In genomic region chr12:57342207-57342691, GRCh38 we compare ENCODE assay signal across 8 cellular contexts.
A peak's percentile ranks its signal among the peaks of the same experiment; 100 is the strongest.
DNase-seq lines count a peak whose midpoint lies in the region; ATAC-seq, FAIRE-seq and TF ChIP-seq lines count a peak whose summit lies in the region.

No MANE protein-coding gene starts in this region.

- intact Hi-C loops in Right ventricle myocardium superior (cut with DNase I) (no loop called here), pancreas (cut with DNase I) (no loop called here)

- TF ChIP-seq CTCF in pancreas (IDR thresholded peaks at IDR 0.05): no peak

- ATAC-seq in Right ventricle myocardium superior (ENCODE audit: poor library complexity) (peak; percentile 62), pancreas (peak in 3 of 4 donors; percentile 36 to 56 (median 39)), GM18498 (IDR thresholded peaks at IDR 0.05; ENCODE audit: unreplicated experiment) (no peak)

- no peak for DNase-seq in GM12891 (ENCODE audit: insufficient read length, low spot score)
- DNase-seq in SK-MEL-5 (ENCODE audit: low read depth, low spot score): peak; percentile 14
- DNase-seq in Right ventricle myocardium superior: no peak
- no peak for DNase-seq in pancreas
- DNase-seq in NCI-H1048 (lab: John Stamatoyannopoulos, UW): no peak
- no peak for DNase-seq in H54 (ENCODE audit: insufficient read length, low spot score)
- no peak for DNase-seq in GM12892 (ENCODE audit: insufficient read length)

- H3K4me3 ChIP-seq in pancreas: no peak overlapping the region

- no peaks in the 10 kb centered on the region for H3K9me3 ChIP-seq in pancreas

- peaks cover 0 to 6% (median 0%) of the 10 kb centered on the region in 3 donors for H3K4me1 ChIP-seq in pancreas

- no peaks in the 10 kb centered on the region for H3K36me3 ChIP-seq in pancreas

- no peak overlapping the region for H3K27ac ChIP-seq in pancreas

- 46 to 54% methylated on average over 7 of the region's 7 CpGs for WGBS in pancreas, 2 donors

- no peaks in the 10 kb centered on the region for H3K27me3 ChIP-seq in pancreas

- in situ Hi-C loops in SK-MEL-5 (cut with HindIII; ENCODE audit: low pct_unique_long_range_greater_than_20kb, low sequenced_read_pairs): no loop called here

- FAIRE-seq in GM12891 (lab: Jason Lieb, UNC): peak; percentile 41
- no peak for FAIRE-seq in pancreas (lab: Jason Lieb, UNC)
- no peak for FAIRE-seq in H54 (lab: Jason Lieb, UNC)
- FAIRE-seq in GM12892 (lab: Jason Lieb, UNC): no peak

- no peak for TF ChIP-seq POLR2A in GM12891 (IDR thresholded peaks at IDR 0.05; ENCODE audit: low read depth, low read length)
- TF ChIP-seq POLR2A in H54 (IDR thresholded peaks at IDR 0.05; ENCODE audit: low read depth, low read length): no peak
- no peak for TF ChIP-seq POLR2A in GM12892 (IDR thresholded peaks at IDR 0.05; ENCODE audit: low read depth, low read length)

TF ChIP-seq in GM12891, 5 proteins besides CTCF, POLR2A, EP300 and RAD21:
- no peak for TF ChIP-seq POU2F2 (IDR thresholded peaks at IDR 0.05; ENCODE audit: low read depth, low read length)
- TF ChIP-seq TAF1 (IDR thresholded peaks at IDR 0.05; ENCODE audit: low read depth, low read length): no peak
- TF ChIP-seq SPI1 (IDR thresholded peaks at IDR 0.05; ENCODE audit: low read depth, low read length): no peak
- TF ChIP-seq POLR2AphosphoS5 (IDR thresholded peaks at IDR 0.05; ENCODE audit: low read depth, low read length): no peak
- TF ChIP-seq PAX5 (IDR thresholded peaks at IDR 0.05; ENCODE audit: insufficient read depth, low read length, severe bottlenecking): no peak
